Comparison of ENCODE assay signal across 8 cellular contexts in the genomic region with DNA sequence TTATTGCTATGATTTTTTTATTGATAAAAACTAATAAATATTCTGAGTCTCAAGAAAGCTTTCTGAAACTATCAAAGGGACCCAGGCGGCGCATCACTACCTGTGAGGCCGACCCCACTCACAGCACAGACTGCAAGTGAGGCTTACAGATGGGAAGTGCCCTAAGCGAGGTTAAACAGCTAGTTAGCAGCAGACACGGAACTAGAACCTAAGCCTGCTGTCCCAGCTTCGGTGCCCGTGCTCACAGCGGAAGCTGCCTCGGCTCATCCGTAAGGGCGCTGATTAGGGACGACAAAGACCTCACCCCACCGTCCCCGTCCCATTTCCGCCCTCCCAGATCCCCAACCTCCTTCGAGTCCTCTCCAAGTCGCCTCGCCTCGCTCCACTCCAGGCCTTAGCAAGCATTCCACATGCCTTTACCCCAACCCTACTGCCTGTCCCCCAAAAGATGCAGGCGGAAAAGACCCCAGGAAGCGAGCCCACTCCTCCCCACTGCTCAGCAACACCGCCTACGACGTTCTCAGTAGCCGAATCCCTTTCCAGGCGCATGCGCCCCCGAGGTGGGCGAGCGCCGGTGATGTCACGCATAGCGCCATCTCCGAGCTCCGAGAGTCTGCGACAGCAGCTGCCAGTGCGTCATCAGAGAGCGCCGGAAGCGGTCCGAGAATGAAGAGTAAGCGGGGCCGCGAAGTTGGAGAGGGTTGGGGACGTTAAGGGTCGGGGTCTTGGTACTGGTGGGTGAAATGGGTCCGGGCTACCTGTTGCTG. TPM values are rescaled to one million over a fixed set of nuclear protein-coding genes. Genes with fewer than 3 reads are reported as not detected.
A peak's percentile ranks its signal among the peaks of the same experiment; 100 is the strongest.
DNase-seq lines count a peak whose midpoint lies in the region; ATAC-seq and TF ChIP-seq lines count a peak whose summit lies in the region.

A gene with protein sequence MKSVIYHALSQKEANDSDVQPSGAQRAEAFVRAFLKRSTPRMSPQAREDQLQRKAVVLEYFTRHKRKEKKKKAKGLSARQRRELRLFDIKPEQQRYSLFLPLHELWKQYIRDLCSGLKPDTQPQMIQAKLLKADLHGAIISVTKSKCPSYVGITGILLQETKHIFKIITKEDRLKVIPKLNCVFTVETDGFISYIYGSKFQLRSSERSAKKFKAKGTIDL (plus strand): TSS at position 631 of the 767 bp plus-strand sequence. CDS start 36 bp downstream, at position 667.

- H3K9me3 ChIP-seq in Peyer's patch (no peaks in the 10 kb centered on the region), esophagus muscularis mucosa (no peaks in the 10 kb centered on the region)

- WGBS in esophagus muscularis mucosa = 1% methylated on average over 37 of the region's 47 CpGs

- no peak for TF ChIP-seq EP300 in esophagus muscularis mucosa (IDR thresholded peaks at IDR 0.05)

- intact Hi-C loops in esophagus muscularis mucosa (cut with DNase I) = loop anchor here (2.0 to 10.0 kb wide), 2 partner anchors 59 to 209 kb away; a partner anchor contains a TSS

- peak; percentile 95 to 97 for TF ChIP-seq POLR2A in Peyer's patch (IDR thresholded peaks at IDR 0.05)
- peak; percentile 82 for TF ChIP-seq POLR2A in esophagus muscularis mucosa (IDR thresholded peaks at IDR 0.05; ENCODE audit: low read depth)

- H3K4me1 ChIP-seq in Peyer's patch = peaks cover 0 to 7% (median under 1%) of the 10 kb centered on the region in 4 donors
- peaks cover 15 to 34% (median 25%) of the 10 kb centered on the region in 4 donors for H3K4me1 ChIP-seq in esophagus muscularis mucosa

- DNase-seq in DMS153 treated with DMSO at 0.1 percent for 48 hours (lab: John Stamatoyannopoulos, UW; ENCODE audit: unreplicated experiment) (peak; percentile 86), KBM-7 (peak; percentile 92), Peyer's patch (peak; percentile 98 to 99 (median 99)), esophagus muscularis mucosa (ENCODE audit: extremely low spot score) (peak; percentile 99), myocyte (ENCODE audit: low read depth) (peak; percentile 97)
- DNase-seq in activated T-cell treated with anti-CD3 and anti-CD28 coated beads, Interleukin-2, amount 50 U/mL, for 48 hours = peak; percentile 98
- peak; percentile 94 to 97 for DNase-seq in stimulated activated CD8-positive, alpha-beta memory T cell treated with anti-CD3 and anti-CD28 coated beads, Interleukin-7, amount 100 ng/mL, for 48 hours (ENCODE audit: extremely low read depth in 1 of 2, low read depth in 1 of 2)

- peak; percentile 78 for ATAC-seq in GM21717 (IDR thresholded peaks at IDR 0.05; ENCODE audit: unreplicated experiment)

- H3K27me3 ChIP-seq in Peyer's patch (no peaks in the 10 kb centered on the region), esophagus muscularis mucosa (no peaks in the 10 kb centered on the region)

- in situ Hi-C loops in KBM-7 (cut with MboI; ENCODE audit: low pct_unique_long_range_greater_than_20kb, low sequenced_read_pairs) = no loop called here

- H3K4me3 ChIP-seq in Peyer's patch (peak within 1 kb of the TSS; percentile 70 to 89 (median 74)), esophagus muscularis mucosa (peak within 1 kb of the TSS; percentile 64 to 89 (median 80))

- TF ChIP-seq CTCF in Peyer's patch (IDR thresholded peaks at IDR 0.05) (no peak), esophagus muscularis mucosa (IDR thresholded peaks at IDR 0.05) (peak in 1 of 3 experiments; percentile 29)

- peaks cover 0 to 19% (median 0%) of the 10 kb centered on the region in 3 donors for H3K36me3 ChIP-seq in Peyer's patch
- peaks cover 14 to 23% (median 18%) of the 10 kb centered on the region in 4 donors for H3K36me3 ChIP-seq in esophagus muscularis mucosa

- peak within 1 kb of the TSS; percentile 90 to 99 (median 98) for H3K27ac ChIP-seq in Peyer's patch
- H3K27ac ChIP-seq in esophagus muscularis mucosa (replicated peaks in 1 of 4) = peak within 1 kb of the TSS; percentile 92 to 98 (median 94)

RNA-seq across cellular contexts. Expression of the gene that starts here (rescaled TPM):
- 10 to 100 TPM; 43.7 to 50.9 (median 49.1) TPM for total RNA-seq in Peyer's patch
- total RNA-seq in esophagus muscularis mucosa = 10 to 100 TPM; 52.8 to 73.5 (median 71.5) TPM
- 58.3 and 67.9 TPM in 2 replicates for total RNA-seq in myocyte
- polyA plus RNA-seq in myocyte (2012) = 71.5 TPM

Comparison
In these comparisons a context has a peak if more than half of its experiments do, and no peak if none do; other contexts are left out.
1. Peak in every context shown above with its lines: DNase-seq, ATAC-seq, H3K4me3 ChIP-seq and H3K27ac ChIP-seq.